In genomic region chr10:23065549-23065948, GRCh38 we compare ENCODE assay signal across 9 cellular contexts. TPM values are rescaled to one million over a fixed set of nuclear protein-coding genes. Genes with fewer than 3 reads are reported as not detected.
DNase-seq lines count a peak whose midpoint lies in the region; ATAC-seq and TF ChIP-seq lines count a peak whose summit lies in the region.
"Had no signal": no experiment of that assay in that cellular context is flagged by ENCODE, and none has a peak within 500 bp of the region (broad histone marks: within the 10 kb centered on the region; RNA-seq: fewer than 3 reads in every experiment).

No MANE protein-coding gene starts in this region.

- CTCF ChIA-PET in CD4-positive, alpha-beta memory T cell (lab: Charles Lee; ENCODE audit: partially characterized antibody): interaction anchor here (0.9 to 1.8 kb wide), 4 partner anchors 9 to 1072 kb away, joined by 3 to 7 read pairs (median 4); no protein-coding TSS in a partner anchor

- no peaks in the 10 kb centered on the region for H3K36me3 ChIP-seq in aorta (ENCODE audit: control insufficient read depth in 1 of 2, insufficient read depth in 2 of 2, low read length in 1 of 2)
- no peaks in the 10 kb centered on the region for H3K36me3 ChIP-seq in CD4-positive, alpha-beta memory T cell (ENCODE audit: insufficient read depth, low read length)
- H3K36me3 ChIP-seq: BLaER1 had no signal

- H3K36me3 Mint-ChIP-seq in CD4-positive, alpha-beta memory T cell: no peaks in the 10 kb centered on the region

- peak; percentile 90 for ATAC-seq in aorta (ENCODE audit: low FRiP score)
- ATAC-seq in GM18870 (IDR thresholded peaks at IDR 0.05; ENCODE audit: unreplicated experiment): no peak
- ATAC-seq in HG02870 (IDR thresholded peaks at IDR 0.05; ENCODE audit: unreplicated experiment): no peak

- H3K4me1 ChIP-seq in aorta (ENCODE audit: control insufficient read depth in 1 of 2, insufficient read depth in 2 of 2, low read length in 2 of 2): peaks cover 0 to 4% of the 10 kb centered on the region in 2 donors
- H3K4me1 ChIP-seq in CD4-positive, alpha-beta memory T cell (ENCODE audit: insufficient read depth, low read length): no peaks in the 10 kb centered on the region
- H3K4me1 ChIP-seq: BLaER1 had no signal

- H3K4me3 Mint-ChIP-seq in CD4-positive, alpha-beta memory T cell: no peak overlapping the region

- peaks cover 7 to 19% of the 10 kb centered on the region in 2 donors for H3K27me3 Mint-ChIP-seq in CD4-positive, alpha-beta memory T cell

- WGBS in aorta, 2 donors: 3 to 5% methylated on average over 5 of the region's 5 CpGs

- no peak for TF ChIP-seq CTCF in epithelial cell of esophagus (IDR thresholded peaks at IDR 0.05; ENCODE audit: insufficient read depth, low read depth, low read length, missing control alignments)

- POLR2A ChIA-PET in CD4-positive, alpha-beta memory T cell (lab: Charles Lee; ENCODE audit: partially characterized antibody): no interaction called here

- H3K4me3 ChIP-seq in epithelial cell of esophagus (ENCODE audit: low read length) (no peak overlapping the region), aorta (ENCODE audit: low read length in 2 of 2) (no peak overlapping the region)
- no peak overlapping the region for H3K4me3 ChIP-seq in CD4-positive, alpha-beta memory T cell (ENCODE audit: low read length in 2 of 2)
- H3K4me3 ChIP-seq: BLaER1 had no signal

- intact Hi-C loops in aorta (cut with DNase I): loop anchor here (2.0 to 10.0 kb wide), 9 partner anchors 29 to 1063 kb away; partner anchors contain the start of genes PIP4K2A (in 2 of the 2), DNAJC1 (in 1 of the 2), MSRB2 (in 1 of the 2) and SPAG6 (in 1 of the 2)
- intact Hi-C loops in CD4-positive, alpha-beta memory T cell (cut with micrococcal nuclease): loop anchor here (5.0 to 10.0 kb wide), 3 partner anchors 491 to 1053 kb away; no protein-coding TSS in a partner anchor

- peak overlapping the region; percentile 28 to 92 for H3K27ac ChIP-seq in aorta (ENCODE audit: low read depth in 1 of 2, low read length in 2 of 2)
- no peak overlapping the region for H3K27ac ChIP-seq in CD4-positive, alpha-beta memory T cell (ENCODE audit: low read depth, low read length)
- H3K27ac ChIP-seq: BLaER1 had no signal

- DNase-seq in NCI-H748 (lab: John Stamatoyannopoulos, UW; ENCODE audit: unreplicated experiment) (peak; percentile 44), NCI-H748 treated with DMSO at 0.1 percent for 48 hours (lab: John Stamatoyannopoulos, UW) (no peak), epithelial cell of esophagus (ENCODE audit: low read depth) (peak; percentile 79), medulla oblongata (ENCODE audit: extremely low spot score) (peak; percentile 96), aorta (peak; percentile 86 to 90)
- no peak for DNase-seq in CD4-positive, alpha-beta memory T cell

- H3K27ac Mint-ChIP-seq in CD4-positive, alpha-beta memory T cell: no peak overlapping the region

- peaks cover 0 to 7% (median 2%) of the 10 kb centered on the region in 4 donors for H3K4me1 Mint-ChIP-seq in CD4-positive, alpha-beta memory T cell

- no peaks in the 10 kb centered on the region for H3K9me3 ChIP-seq in aorta (ENCODE audit: control insufficient read depth, low read length)
- no peaks in the 10 kb centered on the region for H3K9me3 ChIP-seq in CD4-positive, alpha-beta memory T cell (ENCODE audit: control insufficient read depth in 1 of 2, low read length in 2 of 2)
- H3K9me3 ChIP-seq: BLaER1 had no signal

- no peaks in the 10 kb centered on the region for H3K27me3 ChIP-seq in aorta (ENCODE audit: control insufficient read depth in 1 of 2, insufficient read depth in 2 of 2, low read length in 1 of 2)
- no peaks in the 10 kb centered on the region for H3K27me3 ChIP-seq in CD4-positive, alpha-beta memory T cell (ENCODE audit: insufficient read depth, low read length)
- H3K27me3 ChIP-seq: BLaER1 had no signal

- H3K9me3 Mint-ChIP-seq in CD4-positive, alpha-beta memory T cell: peaks cover 0 to 5% (median 0%) of the 10 kb centered on the region in 8 donors

RNA-seq across cellular contexts. Expression of gene MSRB2, which starts 29.8 kb away (rescaled TPM):
- 10 to 100 TPM; 30.4 to 34.5 TPM for total RNA-seq in aorta
- polyA plus RNA-seq in aorta: 10 to 100 TPM; 27.0 to 34.7 TPM
- total RNA-seq in CD4-positive, alpha-beta memory T cell: 1 to 10 TPM; 5.3 to 7.1 TPM
- 10 to 100 TPM; 10.7 to 13.0 TPM for polyA plus RNA-seq in CD4-positive, alpha-beta memory T cell

Comparison
In these comparisons a context has a peak if more than half of its experiments do, and no peak if none do; other contexts are left out.
1. DNase-seq: peak in NCI-H748 (single experiment), epithelial cell of esophagus (single experiment), medulla oblongata (single experiment) and aorta (2 of 2); none in NCI-H748 treated with DMSO at 0.1 percent for 48 hours (single experiment) and CD4-positive, alpha-beta memory T cell (0 of 5).